Comparison of ENCODE assay signal across 7 cellular contexts in the genomic region with DNA sequence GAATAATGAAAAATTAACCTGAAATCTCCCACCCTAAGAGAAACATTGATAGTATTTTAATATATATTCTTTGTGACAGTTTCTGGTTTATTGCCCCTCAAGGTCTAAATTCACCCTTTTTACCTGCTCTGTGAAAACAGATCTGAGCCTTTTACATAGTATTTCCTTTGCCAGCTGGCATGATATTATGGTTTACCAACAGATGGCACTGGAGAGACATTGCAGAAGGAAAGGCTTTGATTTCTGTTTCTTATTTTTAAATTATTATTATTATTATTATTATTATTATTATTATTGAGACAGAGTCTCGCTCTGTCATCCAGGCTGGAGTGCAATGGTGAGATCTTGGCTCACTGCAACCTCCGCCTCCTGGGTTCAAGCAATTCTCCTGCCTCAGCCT.
A peak's percentile ranks its signal among the peaks of the same experiment; 100 is the strongest.
DNase-seq lines count a peak whose midpoint lies in the region; TF ChIP-seq lines count a peak whose summit lies in the region.
"Not testable (repeated sequence)": the region's sequence is repeated elsewhere in the genome, so short reads cannot be mapped to it uniquely, and the experiment has no call there.

No MANE protein-coding gene starts in this region.

- not testable (repeated sequence) for H3K27me3 ChIP-seq in PC-9 (ENCODE audit: insufficient read depth, low read depth)

- DNase-seq in DMS53 (lab: John Stamatoyannopoulos, UW) = peak; percentile 6
- DNase-seq in GM13977 (ENCODE audit: low spot score); LNCaP clone FGC (ENCODE audit: low read depth); PC-9; astrocyte of the spinal cord (ENCODE audit: low read depth, low spot score); epithelial cell of proximal tubule (ENCODE audit: low read depth); nephron progenitor cell: not testable (repeated sequence)

- H3K27ac Mint-ChIP-seq in nephron progenitor cell = not testable (repeated sequence)

- not testable (repeated sequence) for H2AFZ ChIP-seq in PC-9

- H3K4me1 Mint-ChIP-seq in nephron progenitor cell = not testable (repeated sequence)

- H3K36me3 ChIP-seq in PC-9 (ENCODE audit: low read depth) = not testable (repeated sequence)

- TF ChIP-seq CTCF in GM13977 (IDR thresholded peaks at IDR 0.05; ENCODE audit: extremely low read depth, insufficient read depth, missing control alignments) (peak; percentile 24), LNCaP clone FGC (IDR thresholded peaks at IDR 0.05; ENCODE audit: control insufficient read depth, extremely low read depth, insufficient read depth) (peak; percentile 41), PC-9 (conservative IDR thresholded peaks at IDR 0.05) (peak; percentile 57), astrocyte of the spinal cord (IDR thresholded peaks at IDR 0.05; ENCODE audit: low read depth, low read length) (peak; percentile 14), epithelial cell of proximal tubule (conservative IDR thresholded peaks at IDR 0.05; ENCODE audit: low read depth, low read length) (peak; percentile 37), nephron progenitor cell (IDR thresholded peaks at IDR 0.05) (peak; percentile 15)

- not testable (repeated sequence) for H3K27ac ChIP-seq in PC-9

- H3K27me3 Mint-ChIP-seq in nephron progenitor cell (ENCODE audit: low read depth, poor library complexity) = peaks cover 11% of the 10 kb centered on the region

- not testable (repeated sequence) for H3K4me3 Mint-ChIP-seq in nephron progenitor cell

- not testable (repeated sequence) for H3K9me2 ChIP-seq in PC-9 (ENCODE audit: insufficient read depth)

- BruUV-seq in PC-9 (replicated peaks; lab: Mats Ljungman, UMichigan) = not testable (repeated sequence)

- not testable (repeated sequence) for H3K9me3 Mint-ChIP-seq in nephron progenitor cell

- intact Hi-C loops in PC-9 (cut with micrococcal nuclease; ENCODE audit: unreplicated experiment) = not testable (repeated sequence)

- H3K4me2 ChIP-seq in PC-9 = not testable (repeated sequence)

- H4K20me1 ChIP-seq in PC-9 (ENCODE audit: insufficient read depth) = not testable (repeated sequence)

- POLR2A ChIA-PET in PC-9 (lab: Charles Lee; ENCODE audit: unreplicated experiment) = not testable (repeated sequence)

- not testable (repeated sequence) for H3K4me1 ChIP-seq in PC-9 (replicated peaks; ENCODE audit: insufficient read depth)

- H3F3A ChIP-seq in PC-9 (ENCODE audit: insufficient read depth, low read depth) = not testable (repeated sequence)

- not testable (repeated sequence) for H3K4me3 ChIP-seq in LNCaP clone FGC (ENCODE audit: low read depth, low read length); PC-9; astrocyte of the spinal cord (ENCODE audit: low read depth, low read length); epithelial cell of proximal tubule (ENCODE audit: low read depth, low read length)

- H3K9me3 ChIP-seq in PC-9 (ENCODE audit: insufficient read depth, low read depth) = not testable (repeated sequence)

- CTCF ChIA-PET in PC-9 (lab: Charles Lee) = not testable (repeated sequence)

- not testable (repeated sequence) for H3K79me2 ChIP-seq in PC-9 (ENCODE audit: low read depth)

- in situ Hi-C loops in GM13977 (cut with MboI; ENCODE audit: low pct_unique_long_range_greater_than_20kb, low sequenced_read_pairs, unreplicated experiment); astrocyte of the spinal cord (cut with HindIII; ENCODE audit: low sequenced_read_pairs): not testable (repeated sequence)

- not testable (repeated sequence) for H3K36me3 Mint-ChIP-seq in nephron progenitor cell (ENCODE audit: low read depth)
